25 cellular contexts compared by ENCODE assay signal in genomic region chr4:109879081-109879480, GRCh38. TPM values are rescaled to one million over a fixed set of nuclear protein-coding genes. Genes with fewer than 3 reads are reported as not detected.
"Had no signal": no experiment of that assay in that cellular context is flagged by ENCODE, and none has a peak within 500 bp of the region (broad histone marks: within the 10 kb centered on the region; RNA-seq: fewer than 3 reads in every experiment).

No MANE protein-coding gene starts in this region.

- H3K4me1 Mint-ChIP-seq: activated B cell treated with CpG ODN at 0.5 μM for 24 hours; activated CD4-positive, alpha-beta T cell treated with anti-CD3 and anti-CD28 coated beads for 36 hours; activated naive CD8-positive, alpha-beta T cell treated with anti-CD3 and anti-CD28 coated beads, Interleukin-2, amount 10 ng/mL, durations not matched to agents 7 days and 5 days; nephron progenitor cell had no signal

- H3K4me3 ChIP-seq: colonic mucosa, dorsolateral prefrontal cortex, esophagus squamous epithelium, gastrocnemius medialis, right lobe of liver, tibial artery had no signal

- ATAC-seq: activated CD4-positive, alpha-beta T cell treated with anti-CD3 and anti-CD28 coated beads for 36 hours; activated T-cell treated with anti-CD3 and anti-CD28 coated beads, Interleukin-2, amount 50 U/mL, for 72 hours; effector memory CD8-positive, alpha-beta T cell; gastrocnemius medialis had no signal

- H3K36me3 ChIP-seq: colonic mucosa, esophagus squamous epithelium, gastrocnemius medialis, right lobe of liver, tibial artery had no signal

- FAIRE-seq: bronchial epithelial cell had no signal

- DNase-seq: activated B cell treated with CpG ODN at 0.5 μM for 24 hours; activated CD4-positive, alpha-beta T cell treated with anti-CD3 and anti-CD28 coated beads for 36 hours; activated CD4-positive, alpha-beta T cell treated with anti-CD3 and anti-CD28 coated beads, Interleukin-2, amount 50 U/mL, for 4 hours; activated effector memory CD4-positive, alpha-beta T cell treated with Interleukin-2 at 50 U/mL for 16 hours; activated naive CD4-positive, alpha-beta T cell treated with anti-CD3 and anti-CD28 coated beads for 36 hours; activated naive CD8-positive, alpha-beta T cell treated with anti-CD3 and anti-CD28 coated beads, Interleukin-2, amount 10 ng/mL, durations not matched to agents 7 days and 5 days; activated T-cell treated with anti-CD3 and anti-CD28 coated beads, Interleukin-2, amount 50 U/mL, for 72 hours; amniotic stem cell; colonic mucosa; dorsolateral prefrontal cortex; effector memory CD8-positive, alpha-beta T cell; esophagus squamous epithelium; gastrocnemius medialis; hypothalamus; midbrain; nephron progenitor cell; right lobe of liver; stimulated activated CD4-positive, alpha-beta T cell treated with anti-CD3 and anti-CD28 coated beads, Interleukin-4, amount 100 ng/mL, for 24 hours; stimulated activated naive CD4-positive, alpha-beta T cell treated with Interleukin-2 at 50 U/mL for 16 hours; tibial artery had no signal

- H3K4me1 ChIP-seq: colonic mucosa, right lobe of liver, tibial artery had no signal

- H3K27ac Mint-ChIP-seq: activated B cell treated with CpG ODN at 0.5 μM for 24 hours; activated CD4-positive, alpha-beta T cell treated with anti-CD3 and anti-CD28 coated beads for 36 hours; activated naive CD4-positive, alpha-beta T cell treated with anti-CD3 and anti-CD28 coated beads for 36 hours; activated naive CD8-positive, alpha-beta T cell treated with anti-CD3 and anti-CD28 coated beads, Interleukin-2, amount 10 ng/mL, durations not matched to agents 7 days and 5 days; activated T-cell treated with anti-CD3 and anti-CD28 coated beads, Interleukin-2, amount 50 U/mL, for 72 hours; effector memory CD8-positive, alpha-beta T cell; nephron progenitor cell; T-helper 1 cell treated with Interleukin-12 subunit alpha and Interleukin-12 subunit beta and Interleukin-4 antibody, amounts not matched to agents 30 μg/mL and 1 μg/mL, for 36 hours had no signal

- H3K9me3 Mint-ChIP-seq: activated B cell treated with CpG ODN at 0.5 μM for 24 hours; activated naive CD4-positive, alpha-beta T cell treated with anti-CD3 and anti-CD28 coated beads for 36 hours; activated naive CD8-positive, alpha-beta T cell treated with anti-CD3 and anti-CD28 coated beads, Interleukin-2, amount 10 ng/mL, durations not matched to agents 7 days and 5 days; effector memory CD8-positive, alpha-beta T cell; nephron progenitor cell; T-helper 1 cell treated with Interleukin-12 subunit alpha and Interleukin-12 subunit beta and Interleukin-4 antibody, amounts not matched to agents 30 μg/mL and 1 μg/mL, for 36 hours had no signal

- H3K36me3 Mint-ChIP-seq: activated naive CD8-positive, alpha-beta T cell treated with anti-CD3 and anti-CD28 coated beads, Interleukin-2, amount 10 ng/mL, durations not matched to agents 7 days and 5 days had no signal

- H3K9me3 ChIP-seq: colonic mucosa, esophagus squamous epithelium, gastrocnemius medialis, right lobe of liver had no signal

- H3K4me3 Mint-ChIP-seq: activated B cell treated with CpG ODN at 0.5 μM for 24 hours; activated CD4-positive, alpha-beta T cell treated with anti-CD3 and anti-CD28 coated beads for 36 hours; activated naive CD4-positive, alpha-beta T cell treated with anti-CD3 and anti-CD28 coated beads for 36 hours; activated naive CD8-positive, alpha-beta T cell treated with anti-CD3 and anti-CD28 coated beads, Interleukin-2, amount 10 ng/mL, durations not matched to agents 7 days and 5 days; activated T-cell treated with anti-CD3 and anti-CD28 coated beads, Interleukin-2, amount 50 U/mL, for 72 hours; effector memory CD8-positive, alpha-beta T cell; nephron progenitor cell; T-helper 1 cell treated with Interleukin-12 subunit alpha and Interleukin-12 subunit beta and Interleukin-4 antibody, amounts not matched to agents 30 μg/mL and 1 μg/mL, for 36 hours had no signal

- H3K27ac ChIP-seq: colonic mucosa, dorsolateral prefrontal cortex, esophagus squamous epithelium, gastrocnemius medialis, right lobe of liver, tibial artery had no signal

- H3K27me3 ChIP-seq: colonic mucosa, dorsolateral prefrontal cortex, esophagus squamous epithelium, gastrocnemius medialis, right lobe of liver, tibial artery had no signal

RNA-seq across cellular contexts. Expression of gene EGF, which starts 33.6 kb away (rescaled TPM):
- total RNA-seq: activated B cell treated with CpG ODN at 0.5 μM for 24 hours; activated naive CD4-positive, alpha-beta T cell treated with anti-CD3 and anti-CD28 coated beads for 36 hours; activated naive CD8-positive, alpha-beta T cell treated with anti-CD3 and anti-CD28 coated beads, Interleukin-2, amount 10 ng/mL, durations not matched to agents 7 days and 5 days; activated T-cell treated with anti-CD3 and anti-CD28 coated beads, Interleukin-2, amount 50 U/mL, for 72 hours; right lobe of liver; subcutaneous adipose tissue had no signal
- polyA plus RNA-seq: liver had no signal

RNA-seq across cellular contexts. Expression of gene RRH, which starts 51.3 kb away (rescaled TPM):
- total RNA-seq: activated B cell treated with CpG ODN at 0.5 μM for 24 hours; activated naive CD4-positive, alpha-beta T cell treated with anti-CD3 and anti-CD28 coated beads for 36 hours; activated naive CD8-positive, alpha-beta T cell treated with anti-CD3 and anti-CD28 coated beads, Interleukin-2, amount 10 ng/mL, durations not matched to agents 7 days and 5 days; gastrocnemius medialis had no signal
- polyA plus RNA-seq: urinary bladder had no signal
